12 cellular contexts compared by ENCODE assay signal in genomic region chr5:35904443-35905132, GRCh38.
DNase-seq lines count a peak whose midpoint lies in the region; ATAC-seq and TF ChIP-seq lines count a peak whose summit lies in the region.
"Had no signal": no experiment of that assay in that cellular context is flagged by ENCODE, and none has a peak within 500 bp of the region (broad histone marks: within the 10 kb centered on the region; RNA-seq: fewer than 3 reads in every experiment).

No MANE protein-coding gene starts in this region.

- peak overlapping the region; percentile 33 for H3K4me3 Mint-ChIP-seq in activated naive CD8-positive, alpha-beta T cell
- H3K4me3 Mint-ChIP-seq: dendritic cell treated with granulocyte-macrophage colony-stimulating factor and Interleukin-4, amounts not matched to agents 40 ng/mL and 50 ng/mL, for 4 days had no signal

- ATAC-seq in GM18505 (IDR thresholded peaks at IDR 0.05; ENCODE audit: unreplicated experiment): peak; percentile 49
- ATAC-seq in GM19468 (IDR thresholded peaks at IDR 0.05; ENCODE audit: extremely low read depth, unreplicated experiment): peak; percentile 36
- peak; percentile 70 for ATAC-seq in HG03135 (IDR thresholded peaks at IDR 0.05; ENCODE audit: unreplicated experiment)
- ATAC-seq in HG03108 (IDR thresholded peaks at IDR 0.05; ENCODE audit: unreplicated experiment): no peak

- H3K27ac Mint-ChIP-seq in activated naive CD8-positive, alpha-beta T cell: peak overlapping the region; percentile 95
- H3K27ac Mint-ChIP-seq: dendritic cell treated with granulocyte-macrophage colony-stimulating factor and Interleukin-4, amounts not matched to agents 40 ng/mL and 50 ng/mL, for 4 days had no signal

- H3K4me1 Mint-ChIP-seq in activated naive CD8-positive, alpha-beta T cell (ENCODE audit: low read depth): peaks cover 78% of the 10 kb centered on the region

- TF ChIP-seq POLR2A in GM18505 (IDR thresholded peaks at IDR 0.05; ENCODE audit: borderline replicate concordance, extremely low read depth, insufficient read depth, insufficient read length): no peak

- peaks cover 5% of the 10 kb centered on the region for H3K9me3 Mint-ChIP-seq in activated naive CD8-positive, alpha-beta T cell (ENCODE audit: low read depth)
- H3K9me3 Mint-ChIP-seq: dendritic cell treated with granulocyte-macrophage colony-stimulating factor and Interleukin-4, amounts not matched to agents 40 ng/mL and 50 ng/mL, for 4 days had no signal

- H3K36me3 Mint-ChIP-seq in activated naive CD8-positive, alpha-beta T cell: peaks cover 3% of the 10 kb centered on the region

- DNase-seq in ecto neural progenitor cell (ENCODE audit: low spot score): no peak
- no peak for DNase-seq in COLO668 (lab: John Stamatoyannopoulos, UW; ENCODE audit: unreplicated experiment)
- DNase-seq: activated CD8-positive, alpha-beta memory T cell treated with anti-CD3 and anti-CD28 coated beads, Interleukin-2, amount 50 U/mL, for 4 hours; glutamatergic neuron; midbrain; NCI-H1105 had no signal

- H3K27me3 Mint-ChIP-seq in activated naive CD8-positive, alpha-beta T cell: no peaks in the 10 kb centered on the region
- H3K27me3 Mint-ChIP-seq: dendritic cell treated with granulocyte-macrophage colony-stimulating factor and Interleukin-4, amounts not matched to agents 40 ng/mL and 50 ng/mL, for 4 days had no signal
